In genomic region chr5:60352992-60353391, GRCh38 we compare ENCODE assay signal across 1 cellular context.
TF ChIP-seq lines count a peak whose summit lies in the region.

No MANE protein-coding gene starts in this region.

TF ChIP-seq in GM23338, 12 proteins besides CTCF, POLR2A, EP300 and RAD21 (continued from another document):
- no peak for TF ChIP-seq ZNF462 (CRISPR knock-in tag; IDR thresholded peaks at IDR 0.05)
- no peak for TF ChIP-seq JUNB (IDR thresholded peaks at IDR 0.05; ENCODE audit: unreplicated experiment)
- no peak for TF ChIP-seq ETS1 (IDR thresholded peaks at IDR 0.05)
- no peak for TF ChIP-seq NANOG (IDR thresholded peaks at IDR 0.05; ENCODE audit: borderline replicate concordance)
